Comparison of ENCODE assay signal across 6 cellular contexts in genomic region chr19:7068599-7068998, GRCh38. TPM values are rescaled to one million over a fixed set of nuclear protein-coding genes. Genes with fewer than 3 reads are reported as not detected.
DNase-seq lines count a peak whose midpoint lies in the region; ATAC-seq and TF ChIP-seq lines count a peak whose summit lies in the region.

No MANE protein-coding gene starts in this region.

- ATAC-seq in GM19395 (IDR thresholded peaks at IDR 0.05; ENCODE audit: unreplicated experiment) (no peak), foreskin keratinocyte (no peak), HG02973 (IDR thresholded peaks at IDR 0.05; ENCODE audit: unreplicated experiment) (no peak)

- H3K27ac ChIP-seq in A673 (ENCODE audit: low read depth, low read length, poor library complexity, severe bottlenecking) (no peak overlapping the region), OCI-LY7 (ENCODE audit: low read depth, low read length, poor library complexity, severe bottlenecking) (no peak overlapping the region), foreskin keratinocyte (no peak overlapping the region)

- TF ChIP-seq CTCF in A673 (conservative IDR thresholded peaks at IDR 0.05; ENCODE audit: low read depth, low read length), result no peak
- TF ChIP-seq CTCF in OCI-LY7 (conservative IDR thresholded peaks at IDR 0.05; ENCODE audit: low read length), result no peak
- no peak for TF ChIP-seq CTCF in foreskin keratinocyte (conservative IDR thresholded peaks at IDR 0.05)

- no peak for DNase-seq in A673 (ENCODE audit: low spot score)
- no peak for DNase-seq in OCI-LY7 (ENCODE audit: low spot score)
- no peak for DNase-seq in foreskin keratinocyte

- H3K27me3 ChIP-seq in A673 (replicated peaks; ENCODE audit: insufficient read depth, low read depth, low read length, poor library complexity) (no peaks in the 10 kb centered on the region), foreskin keratinocyte (no peaks in the 10 kb centered on the region)

- BruUV-seq in A673 (replicated peaks; lab: Mats Ljungman, UMichigan) (no TSS peak), OCI-LY7 (replicated peaks; lab: Mats Ljungman, UMichigan) (no TSS peak)

- peak overlapping the region; percentile 77 for H2AFZ ChIP-seq in OCI-LY7 (ENCODE audit: low read length)

- H3K4me3 ChIP-seq in A673 (ENCODE audit: low read depth, low read length, poor library complexity, severe bottlenecking), result peak overlapping the region; percentile 77
- peak overlapping the region; percentile 94 for H3K4me3 ChIP-seq in OCI-LY7 (ENCODE audit: low read depth, low read length, poor library complexity, severe bottlenecking)
- peak overlapping the region; percentile 13 for H3K4me3 ChIP-seq in iPS-11a (ENCODE audit: low read depth, low read length)

- H3K4me1 ChIP-seq in A673 (ENCODE audit: insufficient read depth, low read length, poor library complexity, severe bottlenecking) (no peaks in the 10 kb centered on the region), OCI-LY7 (ENCODE audit: insufficient read depth, low read length, poor library complexity, severe bottlenecking) (peaks cover 16% of the 10 kb centered on the region), foreskin keratinocyte (peaks cover 10% of the 10 kb centered on the region)

- H3K9me2 ChIP-seq in OCI-LY7 (ENCODE audit: insufficient read depth, low read length), result no peaks in the 10 kb centered on the region

- H3K79me2 ChIP-seq in OCI-LY7 (ENCODE audit: insufficient read depth, low read depth, low read length), result peaks cover 19% of the 10 kb centered on the region

- H3K36me3 ChIP-seq in A673 (ENCODE audit: insufficient read depth, low read length, poor library complexity, severe bottlenecking) (peaks cover 23% of the 10 kb centered on the region), OCI-LY7 (ENCODE audit: insufficient read depth, low read length) (peaks cover 25% of the 10 kb centered on the region)

- no peaks in the 10 kb centered on the region for H4K20me1 ChIP-seq in OCI-LY7 (ENCODE audit: insufficient read depth, low read length)

- CTCF ChIA-PET in A673 (lab: Charles Lee) (no interaction called here), OCI-LY7 (lab: Charles Lee; ENCODE audit: unreplicated experiment) (no interaction called here)

- POLR2A ChIA-PET in A673 (lab: Charles Lee; ENCODE audit: low non-redundant PET), result interaction anchor here (0.5 kb wide), 1 partner anchor 89 kb away, joined by 3 read pairs; no protein-coding TSS in a partner anchor
- POLR2A ChIA-PET in OCI-LY7 (lab: Charles Lee), result interaction anchor here (1.0 kb wide), 1 partner anchor 272 kb away, joined by 3 read pairs; no protein-coding TSS in a partner anchor

- no peaks in the 10 kb centered on the region for H3K9me3 ChIP-seq in A673 (ENCODE audit: low read depth, low read length, poor library complexity, severe bottlenecking)
- H3K9me3 ChIP-seq in OCI-LY7 (ENCODE audit: low read length), result no peaks in the 10 kb centered on the region

- intact Hi-C loops in A673 (cut with micrococcal nuclease; ENCODE audit: unreplicated experiment), result no loop called here
- intact Hi-C loops in OCI-LY7 (cut with micrococcal nuclease; ENCODE audit: unreplicated experiment), result no loop called here

- H3K4me2 ChIP-seq in OCI-LY7 (ENCODE audit: low read length), result peak overlapping the region; percentile 47

RNA-seq across cellular contexts. Expression of gene ZNF557, which starts 0.9 kb away (rescaled TPM):
- 12.5 and 14.1 TPM in 2 replicates for total RNA-seq in A673 (2021)
- 12.0 and 18.0 TPM in 2 replicates for total RNA-seq in OCI-LY7 (2014; rRNA removed; shearing (Covaris generic))
- 16.1 and 18.2 TPM in 2 replicates for total RNA-seq in OCI-LY7 (2022)
- 6.4 and 7.8 TPM in 2 replicates for total RNA-seq in foreskin keratinocyte
- polyA plus RNA-seq in foreskin keratinocyte, result 1.6 and 1.9 TPM in 2 replicates

RNA-seq across cellular contexts. Expression of gene MBD3L3, which starts 10.1 kb away (rescaled TPM):
- total RNA-seq in A673 (2021), result 6.1 and 9.0 TPM in 2 replicates
- total RNA-seq in OCI-LY7 (2014; rRNA removed; shearing (Covaris generic)), result not detected in 2 replicates
- total RNA-seq in OCI-LY7 (2022), result not detected in 2 replicates
- not detected in 2 replicates for total RNA-seq in foreskin keratinocyte
- not detected in 2 replicates for polyA plus RNA-seq in foreskin keratinocyte

RNA-seq across cellular contexts. Expression of gene MBD3L2, which starts 19.5 kb away (rescaled TPM):
- total RNA-seq in A673 (2021), result 1.0 TPM in 1 of 2 replicates, not detected in the other
- total RNA-seq in OCI-LY7 (2014; rRNA removed; shearing (Covaris generic)), result not detected in 2 replicates
- total RNA-seq in OCI-LY7 (2022), result not detected in 2 replicates
- not detected in 2 replicates for total RNA-seq in foreskin keratinocyte
- not detected in 2 replicates for polyA plus RNA-seq in foreskin keratinocyte

RNA-seq across cellular contexts. Expression of gene MBD3L4, which starts 28.6 kb away (rescaled TPM):
- total RNA-seq in A673 (2021), result not detected in 2 replicates
- total RNA-seq in OCI-LY7 (2014; rRNA removed; shearing (Covaris generic)), result not detected in 2 replicates
- not detected in 2 replicates for total RNA-seq in OCI-LY7 (2022)
- not detected in 2 replicates for total RNA-seq in foreskin keratinocyte
- not detected in 2 replicates for polyA plus RNA-seq in foreskin keratinocyte

RNA-seq across cellular contexts. Expression of gene MBD3L5, which starts 38.2 kb away (rescaled TPM):
- total RNA-seq in A673 (2021), result 0.47 TPM in 1 of 2 replicates, not detected in the other
- total RNA-seq in OCI-LY7 (2014; rRNA removed; shearing (Covaris generic)), result not detected in 2 replicates
- total RNA-seq in OCI-LY7 (2022), result not detected in 2 replicates
- not detected in 2 replicates for total RNA-seq in foreskin keratinocyte
- polyA plus RNA-seq in foreskin keratinocyte, result not detected in 2 replicates

Comparison
In these comparisons a context has a peak if more than half of its experiments do, and no peak if none do; other contexts are left out.
1. H3K4me3 ChIP-seq: peak in every context shown above with its lines; median percentile 94 in OCI-LY7; 77 in A673; 13 in iPS-11a.